In genomic region chr1:27883536-27884181, GRCh38 we compare ENCODE assay signal across 11 cellular contexts. TPM values are rescaled to one million over a fixed set of nuclear protein-coding genes. Genes with fewer than 3 reads are reported as not detected.
A peak's percentile ranks its signal among the peaks of the same experiment; 100 is the strongest.
DNase-seq lines count a peak whose midpoint lies in the region; ATAC-seq and TF ChIP-seq lines count a peak whose summit lies in the region.
"Had no signal": no experiment of that assay in that cellular context is flagged by ENCODE, and none has a peak within 500 bp of the region (broad histone marks: within the 10 kb centered on the region; RNA-seq: fewer than 3 reads in every experiment).

No MANE protein-coding gene starts in this region.

- no peaks in the 10 kb centered on the region for H3K27me3 Mint-ChIP-seq in activated CD4-positive, alpha-beta T cell treated with anti-CD3 and anti-CD28 coated beads, Interleukin-2, amount 10 ng/mL, durations not matched to agents 24 days and 14 days
- no peaks in the 10 kb centered on the region for H3K27me3 Mint-ChIP-seq in central memory CD8-positive, alpha-beta T cell
- H3K27me3 Mint-ChIP-seq in Calu3 (ENCODE audit: unreplicated experiment) = no peaks in the 10 kb centered on the region

- peaks cover 54% of the 10 kb centered on the region for H3K4me1 Mint-ChIP-seq in activated CD4-positive, alpha-beta T cell treated with anti-CD3 and anti-CD28 coated beads, Interleukin-2, amount 10 ng/mL, durations not matched to agents 24 days and 14 days
- H3K4me1 Mint-ChIP-seq in central memory CD8-positive, alpha-beta T cell = peaks cover 77% of the 10 kb centered on the region
- no peaks in the 10 kb centered on the region for H3K4me1 Mint-ChIP-seq in Calu3 (ENCODE audit: low read depth, unreplicated experiment)

- TF ChIP-seq CTCF in stomach (IDR thresholded peaks at IDR 0.05) (no peak), Calu3 (IDR thresholded peaks at IDR 0.05; ENCODE audit: unreplicated experiment) (no peak)

- H3K9me3 Mint-ChIP-seq in activated CD4-positive, alpha-beta T cell treated with anti-CD3 and anti-CD28 coated beads, Interleukin-2, amount 10 ng/mL, durations not matched to agents 24 days and 14 days = no peaks in the 10 kb centered on the region
- H3K9me3 Mint-ChIP-seq in central memory CD8-positive, alpha-beta T cell = no peaks in the 10 kb centered on the region
- no peaks in the 10 kb centered on the region for H3K9me3 Mint-ChIP-seq in Calu3 (ENCODE audit: low read depth, unreplicated experiment)

- 88 to 94% (median 92%) methylated on average over 19 of the region's 19 CpGs for WGBS in stomach, 5 donors

- CTCF ChIA-PET in Calu3 (lab: Charles Lee) = no interaction called here

- no peak for DNase-seq in activated CD4-positive, alpha-beta T cell treated with anti-CD3 and anti-CD28 coated beads, Interleukin-2, amount 10 ng/mL, durations not matched to agents 24 days and 14 days
- no peak for DNase-seq in activated CD4-positive, alpha-beta T cell treated with anti-CD3 and anti-CD28 coated beads, Interleukin-2, amount 50 U/mL, for 4 hours
- DNase-seq in central memory CD8-positive, alpha-beta T cell (ENCODE audit: low spot score in 2 of 2) = no peak
- DNase-seq in stomach (no peak), Calu3 (no peak)
- no peak for DNase-seq in stimulated activated CD8-positive, alpha-beta memory T cell treated with anti-CD3 and anti-CD28 coated beads, Interleukin-4, amount 100 ng/mL, for 48 hours
- DNase-seq: NCI-H1694 had no signal

- ATAC-seq in HG03280 (IDR thresholded peaks at IDR 0.05; ENCODE audit: unreplicated experiment) (peak; percentile 33), HG03139 (IDR thresholded peaks at IDR 0.05; ENCODE audit: unreplicated experiment) (no peak)
- peak; percentile 50 for ATAC-seq in central memory CD8-positive, alpha-beta T cell (replicated peaks; ENCODE audit: extremely low read depth, poor library complexity, severe bottlenecking)
- ATAC-seq: A549 had no signal

- intact Hi-C loops in activated CD4-positive, alpha-beta T cell treated with anti-CD3 and anti-CD28 coated beads, Interleukin-2, amount 10 ng/mL, durations not matched to agents 24 days and 14 days (cut with micrococcal nuclease) = no loop called here
- intact Hi-C loops in stomach (cut with DNase I; ENCODE audit: low total_unique reads) (no loop called here), Calu3 (cut with micrococcal nuclease; ENCODE audit: unreplicated experiment) (no loop called here)

- H3K27ac Mint-ChIP-seq in activated CD4-positive, alpha-beta T cell treated with anti-CD3 and anti-CD28 coated beads, Interleukin-2, amount 10 ng/mL, durations not matched to agents 24 days and 14 days = peak overlapping the region; percentile 76
- H3K27ac Mint-ChIP-seq in central memory CD8-positive, alpha-beta T cell (ENCODE audit: low read depth) = peak overlapping the region; percentile 87
- H3K27ac Mint-ChIP-seq in Calu3 (ENCODE audit: unreplicated experiment) = no peak overlapping the region

- H3K27me3 ChIP-seq in stomach = no peaks in the 10 kb centered on the region

- H3K27ac ChIP-seq in stomach = peak overlapping the region in 4 of 5 donors; percentile 46 to 89 (median 64)
- H3K27ac ChIP-seq: A549, SK-N-MC had no signal

- no peak for TF ChIP-seq POLR2A in stomach (IDR thresholded peaks at IDR 0.05)

- TF ChIP-seq EP300 in stomach (IDR thresholded peaks at IDR 0.05) = no peak

- H3K4me3 Mint-ChIP-seq in activated CD4-positive, alpha-beta T cell treated with anti-CD3 and anti-CD28 coated beads, Interleukin-2, amount 10 ng/mL, durations not matched to agents 24 days and 14 days = peak overlapping the region; percentile 28
- peak overlapping the region; percentile 57 for H3K4me3 Mint-ChIP-seq in central memory CD8-positive, alpha-beta T cell
- no peak overlapping the region for H3K4me3 Mint-ChIP-seq in Calu3 (ENCODE audit: low read depth, unreplicated experiment)

- H3K36me3 ChIP-seq in stomach = peaks cover 0 to 58% (median 53%) of the 10 kb centered on the region in 4 donors

- BruUV-seq in Calu3 (replicated peaks; lab: Mats Ljungman, UMichigan) = no TSS peak

- H3K4me1 ChIP-seq in stomach = peaks cover 0 to 24% (median 0%) of the 10 kb centered on the region in 4 donors
- H3K4me1 ChIP-seq: A549 had no signal

- H3K9me3 ChIP-seq in stomach = no peaks in the 10 kb centered on the region
- H3K9me3 ChIP-seq: A549 had no signal

- no peak overlapping the region for H3K4me3 ChIP-seq in stomach
- H3K4me3 ChIP-seq: A549, SK-N-MC had no signal

- H3K36me3 Mint-ChIP-seq in activated CD4-positive, alpha-beta T cell treated with anti-CD3 and anti-CD28 coated beads, Interleukin-2, amount 10 ng/mL, durations not matched to agents 24 days and 14 days (ENCODE audit: low read depth) = peaks cover 70% of the 10 kb centered on the region
- peaks cover 64% of the 10 kb centered on the region for H3K36me3 Mint-ChIP-seq in central memory CD8-positive, alpha-beta T cell (ENCODE audit: insufficient read depth)
- peaks cover 6% of the 10 kb centered on the region for H3K36me3 Mint-ChIP-seq in Calu3 (ENCODE audit: insufficient read depth, unreplicated experiment)

RNA-seq across cellular contexts. Expression of gene THEMIS2, which starts 11.3 kb away (rescaled TPM):
- 24.5 and 27.7 TPM in 2 replicates for total RNA-seq in activated CD4-positive, alpha-beta T cell treated with anti-CD3 and anti-CD28 coated beads, Interleukin-2, amount 10 ng/mL, durations not matched to agents 24 days and 14 days
- total RNA-seq in stomach = 10 to 100 TPM in 3 of 5 donors, 1 to 10 TPM in 2; 5.3 to 44.0 (median 17.6) TPM
- polyA plus RNA-seq in stomach = 10 to 100 TPM in 2 of 3 donors, 1 to 10 TPM in 1; 9.8 to 18.2 (median 15.6) TPM
- 5.9 and 11.3 TPM in 2 replicates for total RNA-seq in Calu3 (2022)

RNA-seq across cellular contexts. Expression of gene RPA2, which starts 30.7 kb away (rescaled TPM):
- 87.7 and 92.7 TPM in 2 replicates for total RNA-seq in activated CD4-positive, alpha-beta T cell treated with anti-CD3 and anti-CD28 coated beads, Interleukin-2, amount 10 ng/mL, durations not matched to agents 24 days and 14 days
- 10 to 100 TPM in 2 of 5 donors, 1 to 10 TPM in 2, under 1 TPM in 1; 0.58 to 44.4 (median 4.0) TPM for total RNA-seq in stomach
- 10 to 100 TPM; 21.9 to 37.6 (median 29.1) TPM for polyA plus RNA-seq in stomach
- 19.1 and 24.0 TPM in 2 replicates for total RNA-seq in Calu3 (2022)

RNA-seq across cellular contexts. Expression of gene SMPDL3B, which starts 51.1 kb away (rescaled TPM):
- total RNA-seq in activated CD4-positive, alpha-beta T cell treated with anti-CD3 and anti-CD28 coated beads, Interleukin-2, amount 10 ng/mL, durations not matched to agents 24 days and 14 days = 0.30 and 0.43 TPM in 2 replicates
- total RNA-seq in stomach (10 to 100 TPM in 2 of 5 donors, 1 to 10 TPM in 1, under 1 TPM in 1, not detected in 1; 0.89 to 73.6 (median 12.7) TPM), Calu3 (2022) (9.7 and 13.0 TPM in 2 replicates)
- 10 to 100 TPM in 1 of 3 donors, 1 to 10 TPM in 2; 2.9 to 17.9 (median 8.0) TPM for polyA plus RNA-seq in stomach

RNA-seq across cellular contexts. Expression of gene PPP1R8, which starts 53.1 kb away (rescaled TPM):
- total RNA-seq in activated CD4-positive, alpha-beta T cell treated with anti-CD3 and anti-CD28 coated beads, Interleukin-2, amount 10 ng/mL, durations not matched to agents 24 days and 14 days = 80.3 TPM in 2 replicates
- total RNA-seq in stomach (10 to 100 TPM in 3 of 5 donors, 1 to 10 TPM in 1, under 1 TPM in 1; 0.58 to 40.0 (median 22.7) TPM), Calu3 (2022) (29.6 and 34.3 TPM in 2 replicates)
- 10 to 100 TPM; 20.4 to 25.1 (median 21.8) TPM for polyA plus RNA-seq in stomach
